ENCODE assay signal across 9 cellular contexts in genomic region chr6:11653028-11653583, GRCh38.
DNase-seq lines count a peak whose midpoint lies in the region; ATAC-seq and TF ChIP-seq lines count a peak whose summit lies in the region.
"Had no signal": no experiment of that assay in that cellular context is flagged by ENCODE, and none has a peak within 500 bp of the region (broad histone marks: within the 10 kb centered on the region; RNA-seq: fewer than 3 reads in every experiment).

No MANE protein-coding gene starts in this region.

- no peak for TF ChIP-seq POLR2A in lower leg skin (IDR thresholded peaks at IDR 0.05)

- no peaks in the 10 kb centered on the region for H3K9me3 Mint-ChIP-seq in activated T-cell treated with anti-CD3 and anti-CD28 coated beads, Interleukin-2, amount 50 U/mL, for 24 hours
- peaks cover 6% of the 10 kb centered on the region for H3K9me3 Mint-ChIP-seq in mesothelial cell of epicardium

- WGBS in lower leg skin, 2 donors, result 39 to 54% methylated on average over 8 of the region's 8 CpGs

- TF ChIP-seq CTCF in lower leg skin (IDR thresholded peaks at IDR 0.05) (no peak), mesothelial cell of epicardium (IDR thresholded peaks at IDR 0.05; ENCODE audit: unreplicated experiment) (no peak)

- no peak overlapping the region for H3K4me3 Mint-ChIP-seq in activated T-cell treated with anti-CD3 and anti-CD28 coated beads, Interleukin-2, amount 50 U/mL, for 24 hours
- H3K4me3 Mint-ChIP-seq in mesothelial cell of epicardium, result no peak overlapping the region
- H3K4me3 Mint-ChIP-seq: CD4-positive, alpha-beta memory T cell had no signal

- H3K27ac Mint-ChIP-seq in activated T-cell treated with anti-CD3 and anti-CD28 coated beads, Interleukin-2, amount 50 U/mL, for 24 hours, result no peak overlapping the region
- no peak overlapping the region for H3K27ac Mint-ChIP-seq in mesothelial cell of epicardium
- H3K27ac Mint-ChIP-seq: CD4-positive, alpha-beta memory T cell had no signal

- H3K4me1 Mint-ChIP-seq in activated T-cell treated with anti-CD3 and anti-CD28 coated beads, Interleukin-2, amount 50 U/mL, for 24 hours (ENCODE audit: low read depth), result peaks cover 16% of the 10 kb centered on the region
- peaks cover 43% of the 10 kb centered on the region for H3K4me1 Mint-ChIP-seq in mesothelial cell of epicardium

- H3K4me3 ChIP-seq in lower leg skin (ENCODE audit: low read depth, poor library complexity, severe bottlenecking), result no peak overlapping the region

- DNase-seq in activated T-cell treated with anti-CD3 and anti-CD28 coated beads for 1 hour (ENCODE audit: low read depth) (peak; percentile 19), lower leg skin (ENCODE audit: low spot score in 2 of 2) (no peak), mesothelial cell of epicardium (ENCODE audit: low spot score in 2 of 2, unreplicated experiment in 2 of 2) (no peak)
- no peak for DNase-seq in activated T-cell treated with anti-CD3 and anti-CD28 coated beads, Interleukin-2, amount 50 U/mL, for 24 hours
- peak in 3 of 4 experiments; percentile 16 to 47 (median 42) for DNase-seq in activated CD4-positive, CD25-positive, alpha-beta regulatory T cell (lab: John Stamatoyannopoulos, UW)
- DNase-seq in stimulated activated CD4-positive, alpha-beta T cell treated with anti-CD3 and anti-CD28 coated beads, Interleukin-12 subunit alpha, Interleukin-12 subunit beta, amount 100 ng/mL, for 4 hours, result peak; percentile 7

- H3K36me3 Mint-ChIP-seq in activated T-cell treated with anti-CD3 and anti-CD28 coated beads, Interleukin-2, amount 50 U/mL, for 24 hours (ENCODE audit: low read depth), result no peaks in the 10 kb centered on the region
- peaks cover 6% of the 10 kb centered on the region for H3K36me3 Mint-ChIP-seq in mesothelial cell of epicardium
- H3K36me3 Mint-ChIP-seq: CD4-positive, alpha-beta memory T cell had no signal

- intact Hi-C loops in lower leg skin (cut with DNase I; ENCODE audit: low total_unique reads), result loop anchor here (10.0 kb wide), 3 partner anchors 582 to 952 kb away; no protein-coding TSS in a partner anchor

- H3K27me3 Mint-ChIP-seq in activated T-cell treated with anti-CD3 and anti-CD28 coated beads, Interleukin-2, amount 50 U/mL, for 24 hours, result peaks cover 16% of the 10 kb centered on the region
- no peaks in the 10 kb centered on the region for H3K27me3 Mint-ChIP-seq in mesothelial cell of epicardium (ENCODE audit: low read depth)

- ATAC-seq in esophagus mucosa (peak; percentile 42), GM21737 (IDR thresholded peaks at IDR 0.05; ENCODE audit: unreplicated experiment) (no peak)

Comparison
In these comparisons a context has a peak if more than half of its experiments do, and no peak if none do; other contexts are left out.
1. DNase-seq: peak in activated T-cell treated with anti-CD3 and anti-CD28 coated beads for 1 hour (single experiment), activated CD4-positive, CD25-positive, alpha-beta regulatory T cell (3 of 4) and stimulated activated CD4-positive, alpha-beta T cell treated with anti-CD3 and anti-CD28 coated beads, Interleukin-12 subunit alpha, Interleukin-12 subunit beta, amount 100 ng/mL, for 4 hours (single experiment); none in activated T-cell treated with anti-CD3 and anti-CD28 coated beads, Interleukin-2, amount 50 U/mL, for 24 hours (single experiment), lower leg skin (0 of 2) and mesothelial cell of epicardium (0 of 2).